ENCODE assay signal across 1 cellular context in the genomic region with DNA sequence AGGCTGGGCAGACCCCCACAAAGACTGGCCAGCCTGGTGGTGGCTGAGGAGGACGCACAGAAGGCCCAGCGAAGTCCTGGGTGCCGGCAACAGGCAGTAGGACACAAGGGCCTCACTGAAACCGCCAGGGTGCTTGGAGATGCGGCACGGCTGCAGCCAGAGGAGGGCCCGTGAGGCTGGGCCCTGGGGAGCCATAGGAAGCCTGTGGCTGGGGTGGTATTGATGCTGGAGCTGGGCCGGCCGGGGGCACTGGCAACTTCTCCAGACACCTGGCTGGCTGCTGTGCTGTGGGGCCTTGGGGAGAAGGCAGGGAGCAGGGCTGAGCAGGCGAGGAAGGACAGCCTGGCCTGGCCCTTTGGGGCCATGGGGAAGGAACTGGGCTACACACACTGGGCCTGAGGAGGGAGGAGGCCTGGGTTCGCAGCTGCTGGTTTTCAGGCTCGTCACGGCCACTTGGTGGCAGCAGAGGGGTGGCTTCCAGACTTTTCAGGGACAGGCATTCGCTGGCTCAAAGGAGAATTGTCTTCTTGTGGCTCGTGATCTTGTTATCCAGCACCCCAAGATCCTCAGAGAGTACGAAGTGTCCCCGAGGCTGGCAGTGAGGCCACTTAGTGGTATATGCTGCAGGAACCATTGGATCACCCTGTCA.
TF ChIP-seq lines count a peak whose summit lies in the region.

No MANE protein-coding gene starts in this region.

TF ChIP-seq in SK-N-SH treated with all-trans-retinoic acid at 6 μM for 48 hours, 23 proteins besides CTCF, POLR2A, EP300 and RAD21 (continued from another document):
- no peak for TF ChIP-seq GLIS3 (CRISPR knock-in tag; IDR thresholded peaks at IDR 0.05)
TF ChIP-seq in SK-N-SH treated with all-trans-retinoic acid at 6 μM for 48 hours: peak in this region for 0.
